12 cellular contexts compared by ENCODE assay signal in the genomic region with DNA sequence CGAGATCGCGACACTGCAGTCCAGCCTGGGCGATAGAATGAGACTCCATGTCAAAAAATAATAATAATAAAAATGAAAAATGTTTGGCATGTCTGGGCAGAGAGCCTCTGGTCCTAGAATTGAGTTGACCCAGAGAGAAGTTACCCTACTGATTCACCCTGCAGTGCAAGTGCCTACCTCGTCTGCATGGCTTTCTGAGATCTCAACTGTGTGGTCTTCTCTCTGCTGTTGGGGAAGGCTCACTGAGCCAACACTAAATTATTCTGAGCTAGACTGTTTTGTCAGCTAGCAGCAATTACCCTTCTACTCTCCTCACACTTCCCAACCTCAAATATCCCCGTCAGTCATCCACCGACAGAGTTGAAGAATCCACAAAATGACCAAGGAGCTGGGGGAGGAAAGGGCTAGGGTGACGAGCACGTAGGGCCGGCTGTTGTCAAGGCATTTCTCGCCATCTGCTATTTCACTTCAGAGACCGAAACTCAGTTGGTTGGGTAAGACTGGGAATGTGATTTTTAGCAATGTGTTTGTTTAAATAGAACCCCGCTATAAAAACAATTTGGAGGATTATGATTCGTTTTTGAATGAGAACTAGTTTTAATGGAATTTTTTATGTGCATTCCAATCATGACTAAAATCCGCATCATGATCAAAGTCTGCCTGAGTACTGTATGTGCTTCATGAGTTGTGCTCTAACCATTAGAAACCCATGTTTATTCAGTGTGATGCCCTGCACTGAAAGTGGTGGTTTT. TPM values are rescaled to one million over a fixed set of nuclear protein-coding genes. Genes with fewer than 3 reads are reported as not detected.
DNase-seq lines count a peak whose midpoint lies in the region; ATAC-seq, FAIRE-seq and TF ChIP-seq lines count a peak whose summit lies in the region.
"Had no signal": no experiment of that assay in that cellular context is flagged by ENCODE, and none has a peak within 500 bp of the region (broad histone marks: within the 10 kb centered on the region; RNA-seq: fewer than 3 reads in every experiment).

No MANE protein-coding gene starts in this region.

- H3K9me2 ChIP-seq in PC-3 (replicated peaks; ENCODE audit: low read length) (no peaks in the 10 kb centered on the region), OCI-LY7 (ENCODE audit: insufficient read depth, low read length) (no peaks in the 10 kb centered on the region)

- no peaks in the 10 kb centered on the region for H3K79me2 ChIP-seq in PC-3 (ENCODE audit: low read length)
- no peaks in the 10 kb centered on the region for H3K79me2 ChIP-seq in OCI-LY7 (ENCODE audit: insufficient read depth, low read depth, low read length)

- H4K20me1 ChIP-seq in PC-3 (ENCODE audit: low read length) (no peaks in the 10 kb centered on the region), OCI-LY7 (ENCODE audit: insufficient read depth, low read length) (no peaks in the 10 kb centered on the region)

- DNase-seq in Calu3 (peak; percentile 13), PC-3 (peak; percentile 89), non-pigmented ciliary epithelial cell (ENCODE audit: low read depth) (peak; percentile 85), OCI-LY7 (ENCODE audit: low spot score) (no peak)
- no peak for DNase-seq in stimulated activated naive CD8-positive, alpha-beta T cell treated with anti-CD3 and anti-CD28 coated beads, Interleukin-15, Interleukin-2, amounts not matched to agents 100 U/mL and 50 U/mL, for 24 hours
- no peak for DNase-seq in activated T-cell treated with anti-CD3 and anti-CD28 coated beads, Interleukin-2, amount 50 U/mL, for 4 hours
- DNase-seq: activated T-cell treated with anti-CD3 and anti-CD28 coated beads, Interleukin-2, amount 50 U/mL, for 48 hours; CD8-positive, alpha-beta memory T cell; Peyer's patch had no signal

- H3K27ac ChIP-seq in PC-3 (ENCODE audit: low read length) = peak overlapping the region; percentile 96
- no peak overlapping the region for H3K27ac ChIP-seq in OCI-LY7 (ENCODE audit: low read depth, low read length, poor library complexity, severe bottlenecking)
- H3K27ac ChIP-seq: Peyer's patch had no signal

- H3K9me3 Mint-ChIP-seq in Calu3 (ENCODE audit: low read depth, unreplicated experiment) = no peaks in the 10 kb centered on the region
- H3K9me3 Mint-ChIP-seq in activated T-cell treated with anti-CD3 and anti-CD28 coated beads, Interleukin-2, amount 50 U/mL, for 4 hours = no peaks in the 10 kb centered on the region
- H3K9me3 Mint-ChIP-seq: CD8-positive, alpha-beta memory T cell; central memory CD8-positive, alpha-beta T cell had no signal

- H3F3A ChIP-seq in PC-3 (ENCODE audit: low read length, unreplicated experiment) = no peaks in the 10 kb centered on the region

- H3K4me1 ChIP-seq in PC-3 (ENCODE audit: insufficient read depth, low read length) (peaks cover 23% of the 10 kb centered on the region), OCI-LY7 (ENCODE audit: insufficient read depth, low read length, poor library complexity, severe bottlenecking) (no peaks in the 10 kb centered on the region)
- H3K4me1 ChIP-seq: Peyer's patch had no signal

- no peaks in the 10 kb centered on the region for H3K27me3 ChIP-seq in PC-3 (ENCODE audit: low read length)
- H3K27me3 ChIP-seq: Peyer's patch had no signal

- H3K4me1 Mint-ChIP-seq in Calu3 (ENCODE audit: low read depth, unreplicated experiment) = peaks cover 9% of the 10 kb centered on the region
- H3K4me1 Mint-ChIP-seq in activated T-cell treated with anti-CD3 and anti-CD28 coated beads, Interleukin-2, amount 50 U/mL, for 4 hours (ENCODE audit: low read depth) = no peaks in the 10 kb centered on the region
- H3K4me1 Mint-ChIP-seq: CD8-positive, alpha-beta memory T cell; central memory CD8-positive, alpha-beta T cell had no signal

- H3K36me3 ChIP-seq in PC-3 (ENCODE audit: low read depth, low read length) = no peaks in the 10 kb centered on the region
- no peaks in the 10 kb centered on the region for H3K36me3 ChIP-seq in OCI-LY7 (ENCODE audit: insufficient read depth, low read length)
- H3K36me3 ChIP-seq: Peyer's patch had no signal

- ATAC-seq in PC-3 = peak; percentile 93
- no peak for ATAC-seq in stimulated activated naive CD8-positive, alpha-beta T cell treated with anti-CD3 and anti-CD28 coated beads, Interleukin-15, Interleukin-2, amounts not matched to agents 100 U/mL and 50 U/mL, for 24 hours
- no peak for ATAC-seq in activated T-cell treated with anti-CD3 and anti-CD28 coated beads, Interleukin-2, amount 50 U/mL, for 4 hours
- ATAC-seq in activated CD4-positive, CD25-positive, alpha-beta regulatory T cell treated with anti-CD3 and anti-CD28 coated beads, Interleukin-2, amount 50 U/mL, for 24 hours = no peak

- H3K4me3 Mint-ChIP-seq in Calu3 (ENCODE audit: low read depth, unreplicated experiment) = no peak overlapping the region
- no peak overlapping the region for H3K4me3 Mint-ChIP-seq in activated T-cell treated with anti-CD3 and anti-CD28 coated beads, Interleukin-2, amount 50 U/mL, for 4 hours
- H3K4me3 Mint-ChIP-seq: CD8-positive, alpha-beta memory T cell; central memory CD8-positive, alpha-beta T cell had no signal

- peak overlapping the region; percentile 79 for H3K4me2 ChIP-seq in PC-3 (ENCODE audit: low read length)
- H3K4me2 ChIP-seq in OCI-LY7 (ENCODE audit: low read length) = no peak overlapping the region

- peak overlapping the region; percentile 53 for H3K4me3 ChIP-seq in PC-3 (ENCODE audit: low read length)
- H3K4me3 ChIP-seq in OCI-LY7 (ENCODE audit: low read depth, low read length, poor library complexity, severe bottlenecking) = no peak overlapping the region
- H3K4me3 ChIP-seq: Peyer's patch had no signal

- TF ChIP-seq CTCF in Calu3 (IDR thresholded peaks at IDR 0.05; ENCODE audit: unreplicated experiment) = no peak
- TF ChIP-seq CTCF in PC-3 (conservative IDR thresholded peaks at IDR 0.05; ENCODE audit: low read depth, low read length) = no peak
- TF ChIP-seq CTCF in OCI-LY7 (conservative IDR thresholded peaks at IDR 0.05; ENCODE audit: low read length) = no peak

- H3K27me3 Mint-ChIP-seq in Calu3 (ENCODE audit: unreplicated experiment) = no peaks in the 10 kb centered on the region
- H3K27me3 Mint-ChIP-seq in activated T-cell treated with anti-CD3 and anti-CD28 coated beads, Interleukin-2, amount 50 U/mL, for 4 hours (ENCODE audit: low read depth) = no peaks in the 10 kb centered on the region
- H3K27me3 Mint-ChIP-seq: central memory CD8-positive, alpha-beta T cell had no signal

- H2AFZ ChIP-seq in PC-3 (ENCODE audit: low read length) (peak overlapping the region; percentile 71; the same call in 1 of the 2 replicates), OCI-LY7 (ENCODE audit: low read length) (no peak overlapping the region)

- POLR2A ChIA-PET in PC-3 (lab: Charles Lee; ENCODE audit: unreplicated experiment) (interaction anchor here (0.5 kb wide), 1 partner anchor 70 kb away, joined by 8 read pairs; no protein-coding TSS in a partner anchor), OCI-LY7 (lab: Charles Lee) (no interaction called here)

- no peak overlapping the region for H3K27ac Mint-ChIP-seq in Calu3 (ENCODE audit: unreplicated experiment)
- H3K27ac Mint-ChIP-seq: CD8-positive, alpha-beta memory T cell had no signal

- CTCF ChIA-PET in Calu3 (lab: Charles Lee) = no interaction called here
- CTCF ChIA-PET in PC-3 (lab: Charles Lee) = no interaction called here
- CTCF ChIA-PET in OCI-LY7 (lab: Charles Lee; ENCODE audit: unreplicated experiment) = no interaction called here

- intact Hi-C loops in Calu3 (cut with micrococcal nuclease; ENCODE audit: unreplicated experiment) = no loop called here
- intact Hi-C loops in PC-3 (cut with micrococcal nuclease) = no loop called here
- intact Hi-C loops in OCI-LY7 (cut with micrococcal nuclease; ENCODE audit: unreplicated experiment) = no loop called here

- peak overlapping the region; percentile 60 for H3K9ac ChIP-seq in PC-3 (ENCODE audit: low read length)

- H3K36me3 Mint-ChIP-seq in Calu3 (ENCODE audit: insufficient read depth, unreplicated experiment) = no peaks in the 10 kb centered on the region
- no peaks in the 10 kb centered on the region for H3K36me3 Mint-ChIP-seq in activated T-cell treated with anti-CD3 and anti-CD28 coated beads, Interleukin-2, amount 50 U/mL, for 4 hours (ENCODE audit: insufficient read depth)
- H3K36me3 Mint-ChIP-seq: CD8-positive, alpha-beta memory T cell had no signal

- H3K9me3 ChIP-seq in PC-3 (ENCODE audit: low read length) (no peaks in the 10 kb centered on the region), OCI-LY7 (ENCODE audit: low read length) (no peaks in the 10 kb centered on the region)
- H3K9me3 ChIP-seq: Peyer's patch had no signal

- no TSS peak for BruUV-seq in Calu3 (replicated peaks; lab: Mats Ljungman, UMichigan)
- BruUV-seq in PC-3 (replicated peaks; lab: Mats Ljungman, UMichigan) = TSS peak; percentile 67
- no TSS peak for BruUV-seq in OCI-LY7 (replicated peaks; lab: Mats Ljungman, UMichigan)

- FAIRE-seq in endometrium (lab: Jason Lieb, UNC) = peak; percentile 46

RNA-seq across cellular contexts. Expression of a gene that starts 9.4 kb away (rescaled TPM):
- total RNA-seq in Calu3 (2022) = not detected in 2 replicates
- total RNA-seq in PC-3 (2014; rRNA removed) = not detected in 2 replicates
- total RNA-seq in OCI-LY7 (2014; rRNA removed; shearing (Covaris generic)) = under 0.01 TPM in 1 of 2 replicates, not detected in the other
- not detected in 2 replicates for total RNA-seq in OCI-LY7 (2022)
- total RNA-seq in activated T-cell treated with anti-CD3 and anti-CD28 coated beads, Interleukin-2, amount 50 U/mL, for 4 hours = not detected
- total RNA-seq: CD8-positive, alpha-beta memory T cell; Peyer's patch had no signal

Comparison
In these comparisons a context has a peak if more than half of its experiments do, and no peak if none do; other contexts are left out.
1. DNase-seq: peak in Calu3 (single experiment), PC-3 (single experiment) and non-pigmented ciliary epithelial cell (single experiment); none in stimulated activated naive CD8-positive, alpha-beta T cell treated with anti-CD3 and anti-CD28 coated beads, Interleukin-15, Interleukin-2, amounts not matched to agents 100 U/mL and 50 U/mL, for 24 hours (single experiment), OCI-LY7 (single experiment) and activated T-cell treated with anti-CD3 and anti-CD28 coated beads, Interleukin-2, amount 50 U/mL, for 4 hours (single experiment).